Comparison of ENCODE assay signal across 28 cellular contexts in the genomic region with DNA sequence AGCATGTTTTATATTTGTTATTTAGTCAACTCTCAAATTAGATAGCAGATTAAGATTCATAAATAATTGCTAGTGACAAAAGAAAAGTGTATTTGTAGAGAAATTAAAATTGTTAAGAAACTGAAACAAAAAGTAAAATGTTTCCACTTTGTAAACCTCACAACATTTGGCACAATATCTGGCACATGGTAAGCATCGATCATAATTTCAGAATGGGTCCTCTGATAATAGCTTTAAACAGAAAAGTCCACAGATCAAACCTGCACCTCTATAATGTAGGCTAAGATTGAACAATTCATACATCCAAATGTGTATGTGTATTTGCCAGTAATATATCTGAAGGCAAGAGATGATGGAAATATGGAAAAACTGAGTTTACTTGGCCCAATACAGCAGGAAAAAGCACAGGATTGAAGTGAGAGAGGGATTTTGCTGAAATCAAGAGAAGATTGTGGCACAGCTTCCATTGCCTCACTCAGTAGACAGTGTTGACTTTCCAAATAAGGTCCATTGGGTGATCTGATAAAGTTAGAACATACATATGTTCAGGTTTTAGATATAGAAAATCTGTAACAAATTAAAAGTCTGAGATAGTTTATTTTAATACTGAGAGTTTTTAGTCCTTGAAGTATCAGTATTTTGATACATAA. TPM values are rescaled to one million over a fixed set of nuclear protein-coding genes. Genes with fewer than 3 reads are reported as not detected.
DNase-seq lines count a peak whose midpoint lies in the region; ATAC-seq and TF ChIP-seq lines count a peak whose summit lies in the region.
"Had no signal": no experiment of that assay in that cellular context is flagged by ENCODE, and none has a peak within 500 bp of the region (broad histone marks: within the 10 kb centered on the region; RNA-seq: fewer than 3 reads in every experiment).

No MANE protein-coding gene starts in this region.

- no peak overlapping the region for H2BK120ac ChIP-seq in mesendoderm (ENCODE audit: low read depth, low read length)

- no peak overlapping the region for H3K23ac ChIP-seq in mesendoderm (ENCODE audit: low read length)

- H3K56ac ChIP-seq in mesendoderm (ENCODE audit: low read length), result no peak overlapping the region

- no peak overlapping the region for H2BK15ac ChIP-seq in mesendoderm (replicated peaks; ENCODE audit: low read depth)

- H3K4me1 ChIP-seq in GM23248 (ENCODE audit: insufficient read depth), result peaks cover 22% of the 10 kb centered on the region
- peaks cover 38% of the 10 kb centered on the region for H3K4me1 ChIP-seq in adipocyte (ENCODE audit: control insufficient read depth, insufficient read depth, low read length)
- no peaks in the 10 kb centered on the region for H3K4me1 ChIP-seq in mesendoderm (ENCODE audit: control insufficient read depth, low read depth, low read length)
- H3K4me1 ChIP-seq: BLaER1 treated with 17β-estradiol and CSF1 and Interleukin-3, amounts not matched to agents 10 nM and 100 nM; testis had no signal

- DNase-seq in GM23248, result no peak
- DNase-seq in adipocyte (ENCODE audit: low read depth), result no peak
- DNase-seq in iris pigment epithelial cell (ENCODE audit: low read depth), result peak; percentile 11
- no peak for DNase-seq in osteocyte (ENCODE audit: extremely low spot score, unreplicated experiment)
- no peak for DNase-seq in mesendoderm
- no peak for DNase-seq in NCI-H1436 treated with DMSO at 0.1 percent for 48 hours (lab: John Stamatoyannopoulos, UW)
- DNase-seq in glutamatergic neuron, result no peak
- DNase-seq: activated CD4-positive, alpha-beta memory T cell treated with anti-CD3 and anti-CD28 coated beads for 36 hours; activated effector memory CD4-positive, alpha-beta T cell treated with Interleukin-2 at 50 U/mL for 16 hours; brain microvascular endothelial cell; Caco-2; DND-41; effector CD8-positive, alpha-beta T cell; H7; kidney glomerular epithelial cell; naive thymus-derived CD4-positive, alpha-beta T cell; NCI-H1048; NCI-H1930; NCI-H345; NCI-H774; nucleus accumbens; spleen; stimulated activated CD4-positive, alpha-beta T cell treated with anti-CD3 and anti-CD28 coated beads, Interleukin-2, amount 100 ng/mL, for 48 hours; testis had no signal

- H4K8ac ChIP-seq in mesendoderm (ENCODE audit: low read depth, low read length), result no peak overlapping the region

- H3K27ac ChIP-seq in GM23248 (no peak overlapping the region), mesendoderm (ENCODE audit: low read depth, low read length) (no peak overlapping the region)
- H3K27ac ChIP-seq: BLaER1 treated with 17β-estradiol and CSF1 and Interleukin-3, amounts not matched to agents 10 nM and 100 nM; brain microvascular endothelial cell; spleen; testis had no signal

- H2BK5ac ChIP-seq in mesendoderm (ENCODE audit: low read length), result no peak overlapping the region

- H3K27me3 Mint-ChIP-seq in osteocyte (ENCODE audit: unreplicated experiment) (no peaks in the 10 kb centered on the region), glutamatergic neuron (ENCODE audit: unreplicated experiment) (no peaks in the 10 kb centered on the region)
- H3K27me3 Mint-ChIP-seq: activated CD4-positive, alpha-beta memory T cell treated with anti-CD3 and anti-CD28 coated beads for 36 hours; naive thymus-derived CD4-positive, alpha-beta T cell had no signal

- no peaks in the 10 kb centered on the region for H3F3A ChIP-seq in GM23248 (ENCODE audit: insufficient read depth)

- H3K9me3 ChIP-seq in GM23248 (ENCODE audit: low read depth), result no peaks in the 10 kb centered on the region
- H3K9me3 ChIP-seq in adipocyte (ENCODE audit: control insufficient read depth, low read length), result no peaks in the 10 kb centered on the region
- H3K9me3 ChIP-seq: BLaER1 treated with 17β-estradiol and CSF1 and Interleukin-3, amounts not matched to agents 10 nM and 100 nM; Caco-2; esophagus muscularis mucosa; spleen; testis had no signal

- H3K9me3 Mint-ChIP-seq in osteocyte (ENCODE audit: unreplicated experiment) (no peaks in the 10 kb centered on the region), glutamatergic neuron (ENCODE audit: unreplicated experiment) (no peaks in the 10 kb centered on the region)
- H3K9me3 Mint-ChIP-seq: activated CD4-positive, alpha-beta memory T cell treated with anti-CD3 and anti-CD28 coated beads for 36 hours had no signal

- H2AFZ ChIP-seq in GM23248, result peak overlapping the region; percentile 30

- no peak overlapping the region for H3K4me3 ChIP-seq in GM23248
- peak overlapping the region; percentile 62 for H3K4me3 ChIP-seq in adipocyte (ENCODE audit: low read length)
- no peak overlapping the region for H3K4me3 ChIP-seq in mesendoderm (ENCODE audit: low read length)
- H3K4me3 ChIP-seq: BLaER1 treated with 17β-estradiol and CSF1 and Interleukin-3, amounts not matched to agents 10 nM and 100 nM; esophagus muscularis mucosa; spleen; testis had no signal

- H3K36me3 ChIP-seq in GM23248 (ENCODE audit: low read depth) (no peaks in the 10 kb centered on the region), adipocyte (ENCODE audit: control insufficient read depth, insufficient read depth, low read length, severe bottlenecking) (no peaks in the 10 kb centered on the region), mesendoderm (ENCODE audit: control insufficient read depth, insufficient read depth, low read length) (no peaks in the 10 kb centered on the region)
- H3K36me3 ChIP-seq: BLaER1 treated with 17β-estradiol and CSF1 and Interleukin-3, amounts not matched to agents 10 nM and 100 nM; brain microvascular endothelial cell; esophagus muscularis mucosa; spleen had no signal

- H3K36me3 Mint-ChIP-seq in osteocyte (ENCODE audit: unreplicated experiment) (no peaks in the 10 kb centered on the region), glutamatergic neuron (ENCODE audit: unreplicated experiment) (no peaks in the 10 kb centered on the region)
- H3K36me3 Mint-ChIP-seq: activated CD4-positive, alpha-beta memory T cell treated with anti-CD3 and anti-CD28 coated beads for 36 hours; naive thymus-derived CD4-positive, alpha-beta T cell; stimulated activated effector memory CD8-positive, alpha-beta T cell treated with anti-CD3 and anti-CD28 coated beads, Interleukin-12 subunit alpha, Interleukin-12 subunit beta, amount 100 ng/mL, for 72 hours had no signal

- H3K27ac Mint-ChIP-seq in osteocyte (ENCODE audit: unreplicated experiment) (peak overlapping the region; percentile 32), glutamatergic neuron (ENCODE audit: unreplicated experiment) (no peak overlapping the region)
- H3K27ac Mint-ChIP-seq: activated CD4-positive, alpha-beta memory T cell treated with anti-CD3 and anti-CD28 coated beads for 36 hours; naive thymus-derived CD4-positive, alpha-beta T cell; stimulated activated effector memory CD8-positive, alpha-beta T cell treated with anti-CD3 and anti-CD28 coated beads, Interleukin-12 subunit alpha, Interleukin-12 subunit beta, amount 100 ng/mL, for 72 hours had no signal

- H3K4me1 Mint-ChIP-seq in osteocyte (ENCODE audit: unreplicated experiment) (peaks cover 29% of the 10 kb centered on the region), glutamatergic neuron (ENCODE audit: low read depth, unreplicated experiment) (no peaks in the 10 kb centered on the region)
- H3K4me1 Mint-ChIP-seq: stimulated activated effector memory CD8-positive, alpha-beta T cell treated with anti-CD3 and anti-CD28 coated beads, Interleukin-12 subunit alpha, Interleukin-12 subunit beta, amount 100 ng/mL, for 72 hours had no signal

- no peaks in the 10 kb centered on the region for H4K20me1 ChIP-seq in GM23248 (ENCODE audit: insufficient read depth)
- H4K20me1 ChIP-seq: BLaER1 treated with 17β-estradiol and CSF1 and Interleukin-3, amounts not matched to agents 10 nM and 100 nM had no signal

- in situ Hi-C loops in GM23248 (cut with MboI), result no loop called here

- H3K9me2 ChIP-seq in GM23248 (ENCODE audit: insufficient read depth), result no peaks in the 10 kb centered on the region

- no peaks in the 10 kb centered on the region for H3K79me1 ChIP-seq in mesendoderm (ENCODE audit: low read length)

- H4K5ac ChIP-seq in mesendoderm (ENCODE audit: low read length), result no peak overlapping the region

- no peaks in the 10 kb centered on the region for H3K27me3 ChIP-seq in GM23248 (replicated peaks; ENCODE audit: insufficient read depth)
- no peaks in the 10 kb centered on the region for H3K27me3 ChIP-seq in adipocyte (replicated peaks; ENCODE audit: control insufficient read depth, insufficient read depth, low read length)
- H3K27me3 ChIP-seq in mesendoderm (ENCODE audit: insufficient read depth, low read length, poor library complexity), result no peaks in the 10 kb centered on the region
- H3K27me3 ChIP-seq: BLaER1 treated with 17β-estradiol and CSF1 and Interleukin-3, amounts not matched to agents 10 nM and 100 nM; brain microvascular endothelial cell; esophagus muscularis mucosa; spleen; testis had no signal

- H3K79me2 ChIP-seq in GM23248 (ENCODE audit: insufficient read depth), result no peaks in the 10 kb centered on the region
- no peaks in the 10 kb centered on the region for H3K79me2 ChIP-seq in mesendoderm (ENCODE audit: control insufficient read depth, insufficient read depth, low read length)

- ATAC-seq in HG02884 (IDR thresholded peaks at IDR 0.05; ENCODE audit: unreplicated experiment), result no peak
- ATAC-seq: naive thymus-derived CD4-positive, alpha-beta T cell; stimulated activated effector memory CD8-positive, alpha-beta T cell treated with anti-CD3 and anti-CD28 coated beads, Interleukin-12 subunit alpha, Interleukin-12 subunit beta, amount 100 ng/mL, for 72 hours had no signal

- no peak overlapping the region for H3K18ac ChIP-seq in mesendoderm (ENCODE audit: low read length)

- no peak overlapping the region for H3K4ac ChIP-seq in mesendoderm (ENCODE audit: low read depth, low read length)

- no peak overlapping the region for H3K4me3 Mint-ChIP-seq in osteocyte (ENCODE audit: unreplicated experiment)
- no peak overlapping the region for H3K4me3 Mint-ChIP-seq in glutamatergic neuron (ENCODE audit: unreplicated experiment)
- H3K4me3 Mint-ChIP-seq: activated CD4-positive, alpha-beta memory T cell treated with anti-CD3 and anti-CD28 coated beads for 36 hours; naive thymus-derived CD4-positive, alpha-beta T cell; stimulated activated effector memory CD8-positive, alpha-beta T cell treated with anti-CD3 and anti-CD28 coated beads, Interleukin-12 subunit alpha, Interleukin-12 subunit beta, amount 100 ng/mL, for 72 hours had no signal

- H3K9ac ChIP-seq in GM23248, result no peak overlapping the region
- peak overlapping the region; percentile 56 for H3K9ac ChIP-seq in adipocyte (ENCODE audit: low read length)
- no peak overlapping the region for H3K9ac ChIP-seq in mesendoderm (ENCODE audit: low read length)
- H3K9ac ChIP-seq: BLaER1 treated with 17β-estradiol and CSF1 and Interleukin-3, amounts not matched to agents 10 nM and 100 nM had no signal

- TF ChIP-seq CTCF in osteocyte (IDR thresholded peaks at IDR 0.05) (no peak), glutamatergic neuron (IDR thresholded peaks at IDR 0.05; ENCODE audit: partially characterized antibody, unreplicated experiment) (no peak)

- no peak overlapping the region for H2AK5ac ChIP-seq in mesendoderm (ENCODE audit: low read length)

- H3K4me2 ChIP-seq in GM23248 (ENCODE audit: unreplicated experiment) (no peak overlapping the region), mesendoderm (ENCODE audit: low read length) (no peak overlapping the region)
- H3K4me2 ChIP-seq: BLaER1 treated with 17β-estradiol and CSF1 and Interleukin-3, amounts not matched to agents 10 nM and 100 nM had no signal

- 9 to 13% methylated on average over 1 of the region's 1 CpG for WGBS in GM23248 (ENCODE audit: low coverage in 1 of 2, low lambda C conversion rate in 2 of 2, missing lambda C conversion rate in 2 of 2), 2 experiments
- WGBS in mesendoderm (ENCODE audit: extremely low coverage, insufficient coverage, low lambda C conversion rate), result no CpG with 5 or more reads among the region's 1 CpG

RNA-seq across cellular contexts. Expression of a gene that starts 39.4 kb away (rescaled TPM):
- 1.3 and 1.8 TPM in 2 replicates for total RNA-seq in GM23248 (2014; rRNA removed; shearing (Covaris generic))
- 2.2 and 2.5 TPM in 2 replicates for polyA plus RNA-seq in GM23248 (2016; fragmentation: Nextera tagmentation; extraction: Ambion mirVana)
- total RNA-seq in osteocyte (8.9 and 11.3 TPM in 2 replicates), glutamatergic neuron (ENCODE audit: unreplicated experiment) (0.91 TPM)
- 7.7 TPM for polyA plus RNA-seq in mesendoderm (2013, experiment 1 of 2)
- polyA plus RNA-seq in mesendoderm (2013, experiment 2 of 2), result 7.3 TPM
- total RNA-seq: activated CD4-positive, alpha-beta memory T cell treated with anti-CD3 and anti-CD28 coated beads for 36 hours had no signal
